1 cellular context compared by ENCODE assay signal in the genomic region with DNA sequence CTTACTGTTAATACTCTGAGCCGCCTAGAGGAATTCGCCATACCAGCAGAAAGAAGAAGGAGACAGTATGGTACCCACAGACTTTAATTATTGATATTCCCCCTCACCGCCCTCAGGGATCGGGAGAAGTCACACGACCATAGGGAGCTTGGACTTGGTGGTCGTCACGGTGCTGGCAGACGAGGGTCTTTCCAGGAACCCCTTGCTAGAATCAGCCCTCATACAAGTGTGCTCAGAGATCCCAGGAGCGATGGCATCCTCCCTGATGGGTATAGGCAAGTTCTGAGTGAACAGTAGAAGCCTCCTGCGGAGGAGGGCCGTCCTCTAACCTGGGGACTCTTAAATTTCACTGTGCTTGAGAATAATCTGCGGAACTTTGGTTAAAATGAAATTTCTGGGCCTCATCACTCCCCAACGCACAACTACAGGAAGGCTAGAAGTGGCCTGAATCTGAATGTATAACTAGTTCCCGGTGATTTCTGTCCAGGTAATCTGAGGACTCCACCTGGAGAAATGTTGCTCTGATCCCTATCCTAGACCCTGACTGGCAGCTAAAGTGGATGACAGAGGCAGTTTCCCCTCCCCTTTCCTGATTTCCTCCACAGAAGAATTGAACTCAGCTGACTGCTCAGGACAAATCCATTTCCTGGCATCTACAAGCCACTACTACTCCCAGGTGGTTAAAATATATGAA.
TF ChIP-seq lines count a peak whose summit lies in the region.

No MANE protein-coding gene starts in this region.

TF ChIP-seq in K562, 482 proteins besides CTCF, POLR2A, EP300 and RAD21:
- TF ChIP-seq TOE1 (IDR thresholded peaks at IDR 0.05; ENCODE audit: borderline replicate concordance) (no peak), TOE1 (CRISPR knock-in tag; IDR thresholded peaks at IDR 0.05; ENCODE audit: borderline replicate concordance, low read depth) (no peak), CXXC5 (CRISPR knock-in tag; IDR thresholded peaks at IDR 0.05) (no peak), ZNF282 (CRISPR knock-in tag; IDR thresholded peaks at IDR 0.05) (no peak), CTBP1 (IDR thresholded peaks at IDR 0.05; ENCODE audit: borderline replicate concordance) (no peak), ZNF197 (CRISPR knock-in tag; IDR thresholded peaks at IDR 0.05; ENCODE audit: low read depth) (no peak), OTX1 (CRISPR knock-in tag; IDR thresholded peaks at IDR 0.05) (no peak), ZNF24 (IDR thresholded peaks at IDR 0.05) (no peak), ILF3 (IDR thresholded peaks at IDR 0.05; ENCODE audit: borderline replicate concordance) (no peak), HMG20A (CRISPR knock-in tag; conservative IDR thresholded peaks at IDR 0.05) (no peak), PYGO2 (tag; IDR thresholded peaks at IDR 0.05) (no peak), ZNF239 (CRISPR knock-in tag; IDR thresholded peaks at IDR 0.05) (no peak), HNRNPH1 (optimal IDR thresholded peaks at IDR 0.05; ENCODE audit: low read depth, low read length) (no peak), FOXK2 (conservative IDR thresholded peaks at IDR 0.05 in 1 of 2, IDR thresholded peaks at IDR 0.05 in 1 of 2; ENCODE audit: low read depth in 2 of 2) (no peak)
- TF ChIP-seq, protein P1, sequence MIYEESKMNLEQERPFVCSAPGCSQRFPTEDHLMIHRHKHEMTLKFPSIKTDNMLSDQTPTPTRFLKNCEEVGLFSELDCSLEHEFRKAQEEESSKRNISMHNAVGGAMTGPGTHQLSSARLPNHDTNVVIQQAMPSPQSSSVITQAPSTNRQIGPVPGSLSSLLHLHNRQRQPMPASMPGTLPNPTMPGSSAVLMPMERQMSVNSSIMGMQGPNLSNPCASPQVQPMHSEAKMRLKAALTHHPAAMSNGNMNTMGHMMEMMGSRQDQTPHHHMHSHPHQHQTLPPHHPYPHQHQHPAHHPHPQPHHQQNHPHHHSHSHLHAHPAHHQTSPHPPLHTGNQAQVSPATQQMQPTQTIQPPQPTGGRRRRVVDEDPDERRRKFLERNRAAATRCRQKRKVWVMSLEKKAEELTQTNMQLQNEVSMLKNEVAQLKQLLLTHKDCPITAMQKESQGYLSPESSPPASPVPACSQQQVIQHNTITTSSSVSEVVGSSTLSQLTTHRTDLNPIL (CRISPR knock-in tag; IDR thresholded peaks at IDR 0.05), result no peak
- TF ChIP-seq, protein P2, sequence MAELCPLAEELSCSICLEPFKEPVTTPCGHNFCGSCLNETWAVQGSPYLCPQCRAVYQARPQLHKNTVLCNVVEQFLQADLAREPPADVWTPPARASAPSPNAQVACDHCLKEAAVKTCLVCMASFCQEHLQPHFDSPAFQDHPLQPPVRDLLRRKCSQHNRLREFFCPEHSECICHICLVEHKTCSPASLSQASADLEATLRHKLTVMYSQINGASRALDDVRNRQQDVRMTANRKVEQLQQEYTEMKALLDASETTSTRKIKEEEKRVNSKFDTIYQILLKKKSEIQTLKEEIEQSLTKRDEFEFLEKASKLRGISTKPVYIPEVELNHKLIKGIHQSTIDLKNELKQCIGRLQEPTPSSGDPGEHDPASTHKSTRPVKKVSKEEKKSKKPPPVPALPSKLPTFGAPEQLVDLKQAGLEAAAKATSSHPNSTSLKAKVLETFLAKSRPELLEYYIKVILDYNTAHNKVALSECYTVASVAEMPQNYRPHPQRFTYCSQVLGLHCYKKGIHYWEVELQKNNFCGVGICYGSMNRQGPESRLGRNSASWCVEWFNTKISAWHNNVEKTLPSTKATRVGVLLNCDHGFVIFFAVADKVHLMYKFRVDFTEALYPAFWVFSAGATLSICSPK (IDR thresholded peaks at IDR 0.05; ENCODE audit: borderline replicate concordance), result no peak
